Comparison of ENCODE assay signal across 22 cellular contexts in the genomic region with DNA sequence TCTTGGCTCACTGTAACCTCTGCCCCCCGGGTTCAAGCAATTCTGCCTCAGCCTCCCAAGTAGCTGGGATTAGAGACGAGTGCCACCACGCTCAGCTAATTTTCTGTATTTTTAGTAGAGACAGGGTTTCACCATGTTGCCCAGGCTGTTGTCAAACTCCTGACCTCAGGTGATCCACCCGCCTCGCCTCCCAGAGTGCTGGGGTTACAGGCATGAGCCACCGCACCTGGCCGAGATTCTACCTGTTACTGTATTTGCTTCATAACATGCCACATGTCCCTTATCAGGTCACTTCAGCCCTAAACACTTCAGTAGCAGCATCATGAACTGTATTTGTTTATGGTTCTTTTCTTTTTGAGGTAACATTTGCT. TPM values are rescaled to one million over a fixed set of nuclear protein-coding genes. Genes with fewer than 3 reads are reported as not detected.
"Had no signal": no experiment of that assay in that cellular context is flagged by ENCODE, and none has a peak within 500 bp of the region (broad histone marks: within the 10 kb centered on the region; RNA-seq: fewer than 3 reads in every experiment).

No MANE protein-coding gene starts in this region.

- H3K27ac Mint-ChIP-seq: activated CD8-positive, alpha-beta T cell treated with anti-CD3 and anti-CD28 coated beads, Interleukin-2, amount 10 ng/mL, durations not matched to agents 7 days and 5 days; activated naive CD4-positive, alpha-beta T cell treated with anti-CD3 and anti-CD28 coated beads, Interleukin-2, amount 10 ng/mL, durations not matched to agents 7 days and 5 days; activated naive CD8-positive, alpha-beta T cell treated with anti-CD3 and anti-CD28 coated beads, Interleukin-2, amount 50 U/mL, for 24 hours; natural killer cell; T-cell had no signal

- ATAC-seq: activated CD8-positive, alpha-beta T cell treated with anti-CD3 and anti-CD28 coated beads, Interleukin-2, amount 10 ng/mL, durations not matched to agents 7 days and 5 days; activated naive CD8-positive, alpha-beta T cell treated with anti-CD3 and anti-CD28 coated beads, Interleukin-2, amount 50 U/mL, for 24 hours; activated T-cell treated with anti-CD3 and anti-CD28 coated beads, Interleukin-2, amount 50 U/mL, for 4 hours; lower lobe of right lung; natural killer cell; T-cell had no signal

- H3K9me3 Mint-ChIP-seq: activated naive CD4-positive, alpha-beta T cell treated with anti-CD3 and anti-CD28 coated beads, Interleukin-2, amount 10 ng/mL, durations not matched to agents 7 days and 5 days; activated naive CD8-positive, alpha-beta T cell treated with anti-CD3 and anti-CD28 coated beads, Interleukin-2, amount 50 U/mL, for 24 hours; activated T-cell treated with anti-CD3 and anti-CD28 coated beads, Interleukin-2, amount 50 U/mL, for 4 hours; natural killer cell; T-cell had no signal

- H3K27ac ChIP-seq: lower lobe of right lung, neutrophil, tibial nerve had no signal

- H3K9me3 ChIP-seq: lower lobe of right lung, neutrophil, tibial nerve had no signal

- H3K36me3 Mint-ChIP-seq: activated naive CD4-positive, alpha-beta T cell treated with anti-CD3 and anti-CD28 coated beads, Interleukin-2, amount 10 ng/mL, durations not matched to agents 7 days and 5 days; natural killer cell; T-cell had no signal

- H3K4me3 Mint-ChIP-seq: activated CD8-positive, alpha-beta T cell treated with anti-CD3 and anti-CD28 coated beads, Interleukin-2, amount 10 ng/mL, durations not matched to agents 7 days and 5 days; activated naive CD4-positive, alpha-beta T cell treated with anti-CD3 and anti-CD28 coated beads, Interleukin-2, amount 10 ng/mL, durations not matched to agents 7 days and 5 days; activated naive CD8-positive, alpha-beta T cell treated with anti-CD3 and anti-CD28 coated beads, Interleukin-2, amount 50 U/mL, for 24 hours; activated T-cell treated with anti-CD3 and anti-CD28 coated beads, Interleukin-2, amount 50 U/mL, for 4 hours; natural killer cell; T-cell had no signal

- H3K4me1 Mint-ChIP-seq: activated naive CD4-positive, alpha-beta T cell treated with anti-CD3 and anti-CD28 coated beads, Interleukin-2, amount 10 ng/mL, durations not matched to agents 7 days and 5 days; natural killer cell; T-cell had no signal

- H3K36me3 ChIP-seq: lower lobe of right lung, neutrophil, tibial nerve had no signal

- H3K27me3 ChIP-seq: neutrophil, tibial nerve had no signal

- DNase-seq: activated CD4-positive, alpha-beta T cell treated with anti-CD3 and anti-CD28 coated beads for 48 hours; activated CD4-positive, CD25-positive, alpha-beta regulatory T cell; activated CD8-positive, alpha-beta T cell treated with anti-CD3 and anti-CD28 coated beads, Interleukin-2, amount 10 ng/mL, durations not matched to agents 7 days and 5 days; activated effector memory CD4-positive, alpha-beta T cell treated with Interleukin-2 at 50 U/mL for 16 hours; activated naive CD4-positive, alpha-beta T cell treated with anti-CD3 and anti-CD28 coated beads, Interleukin-2, amount 10 ng/mL, durations not matched to agents 7 days and 5 days; activated naive CD8-positive, alpha-beta T cell treated with anti-CD3 and anti-CD28 coated beads, Interleukin-2, amount 50 U/mL, for 24 hours; activated T-cell treated with anti-CD3 and anti-CD28 coated beads, Interleukin-2, amount 50 U/mL, for 4 hours; effector memory CD4-positive, alpha-beta T cell; hypothalamus; islet precursor cell; lower lobe of right lung; natural killer cell; stimulated activated CD4-positive, alpha-beta T cell treated with anti-CD3 and anti-CD28 coated beads, Interleukin-12 subunit alpha, Interleukin-12 subunit beta, amount 100 ng/mL, for 4 hours; stimulated activated CD4-positive, alpha-beta T cell treated with anti-CD3 and anti-CD28 coated beads, Interleukin-1b, Interleukin-23, amount 100 ng/mL, for 48 hours; stimulated activated CD8-positive, alpha-beta memory T cell treated with anti-CD3 and anti-CD28 coated beads, Interleukin-4, amount 100 ng/mL, for 48 hours; stimulated activated naive CD4-positive, alpha-beta T cell treated with Interleukin-2 at 50 U/mL for 16 hours; substantia nigra; T-cell; T1000 had no signal

- H3K4me1 ChIP-seq: lower lobe of right lung had no signal

- H3K4me3 ChIP-seq: lower lobe of right lung, tibial nerve had no signal

- H3K27me3 Mint-ChIP-seq: activated naive CD8-positive, alpha-beta T cell treated with anti-CD3 and anti-CD28 coated beads, Interleukin-2, amount 50 U/mL, for 24 hours; T-cell had no signal

RNA-seq across cellular contexts. Expression of gene LCTL, which starts 7.5 kb away (rescaled TPM):
- total RNA-seq: activated CD8-positive, alpha-beta T cell treated with anti-CD3 and anti-CD28 coated beads, Interleukin-2, amount 10 ng/mL, durations not matched to agents 7 days and 5 days; activated T-cell treated with anti-CD3 and anti-CD28 coated beads, Interleukin-2, amount 50 U/mL, for 4 hours; aorta; lower lobe of right lung; natural killer cell; T-cell had no signal
- polyA plus RNA-seq: aorta had no signal
